ENCODE assay signal across 9 cellular contexts in the genomic region with DNA sequence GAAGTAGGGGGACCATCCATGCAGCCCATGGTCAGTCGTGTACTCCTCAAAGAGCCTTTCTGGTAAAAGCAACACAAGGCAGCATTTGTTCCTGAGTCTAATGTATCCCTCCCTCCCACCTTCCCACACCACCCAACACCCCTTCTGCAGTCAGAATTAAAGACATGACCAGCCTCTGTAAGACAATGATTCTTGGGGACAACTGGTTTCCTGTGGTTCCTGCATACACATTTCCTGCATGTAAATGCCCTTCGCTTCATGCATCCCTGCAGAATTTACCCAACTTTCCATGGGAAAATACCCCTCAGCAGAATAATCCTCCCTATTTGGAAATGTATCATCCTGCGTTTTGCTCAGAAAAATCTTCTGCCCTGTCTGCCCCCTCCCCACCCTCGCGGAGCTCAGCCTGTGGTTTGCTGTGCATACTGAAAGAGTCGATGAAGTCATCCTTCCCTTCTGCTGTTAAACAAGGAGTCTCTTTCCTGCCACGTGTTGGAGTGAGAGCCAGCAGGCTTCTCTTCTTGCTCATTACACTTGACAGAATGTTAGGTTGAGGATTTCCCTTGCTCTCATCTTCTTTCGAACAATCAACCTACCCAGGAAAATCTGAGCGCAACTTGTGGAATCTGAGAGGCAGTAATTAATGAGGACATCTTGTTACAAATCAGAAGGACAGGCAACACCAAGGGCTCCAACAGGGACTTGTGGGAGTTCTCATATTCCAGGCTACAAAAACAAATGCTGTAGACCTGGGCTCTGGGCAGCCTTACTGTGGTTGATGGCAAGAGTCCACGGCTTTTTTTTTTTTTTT. TPM values are rescaled to one million over a fixed set of nuclear protein-coding genes. Genes with fewer than 3 reads are reported as not detected.
A peak's percentile ranks its signal among the peaks of the same experiment; 100 is the strongest.
DNase-seq lines count a peak whose midpoint lies in the region; ATAC-seq, FAIRE-seq and TF ChIP-seq lines count a peak whose summit lies in the region.
"Had no signal": no experiment of that assay in that cellular context is flagged by ENCODE, and none has a peak within 500 bp of the region (broad histone marks: within the 10 kb centered on the region; RNA-seq: fewer than 3 reads in every experiment).

No MANE protein-coding gene starts in this region.

- H3K4me2 ChIP-seq in HepG2 (ENCODE audit: low read depth, low read length) = no peak overlapping the region
- peak overlapping the region; percentile 12 for H3K4me2 ChIP-seq in osteoblast (ENCODE audit: insufficient read depth, low read length)

- no peak for FAIRE-seq in HepG2 (lab: Jason Lieb, UNC)
- FAIRE-seq: endometrium had no signal

- TF ChIP-seq POLR2A in right lobe of liver (IDR thresholded peaks at IDR 0.05) (no peak), HepG2 (IDR thresholded peaks at IDR 0.05; ENCODE audit: insufficient read depth in 1 of 2, low read depth in 2 of 2, low read length in 2 of 2) (no peak)

- DNase-seq in right lobe of liver (no peak), HepG2 (ENCODE audit: low spot score) (no peak), SK-MEL-5 (ENCODE audit: low read depth, low spot score) (peak; percentile 50), fibroblast of gingiva (ENCODE audit: low read depth) (peak; percentile 78), osteoblast (ENCODE audit: insufficient read length, low spot score, missing footprints) (no peak), HAP-1 (ENCODE audit: low spot score in 2 of 2) (no peak), NAMALWA (ENCODE audit: low spot score) (no peak)

- no peaks in the 10 kb centered on the region for H4K20me1 ChIP-seq in HepG2 (ENCODE audit: insufficient read depth, low read length)
- no peaks in the 10 kb centered on the region for H4K20me1 ChIP-seq in osteoblast (ENCODE audit: insufficient read depth, low read length)

- no TSS peak for BruUV-seq in HepG2 (replicated peaks; lab: Mats Ljungman, UMichigan)

- TF ChIP-seq EP300 in HepG2 (IDR thresholded peaks at IDR 0.05; ENCODE audit: low read depth in 2 of 2, low read length in 2 of 2) (no peak), HepG2 (CRISPR knock-in tag; IDR thresholded peaks at IDR 0.05; ENCODE audit: borderline replicate concordance) (no peak)

- H3K27me3 ChIP-seq in right lobe of liver = no peaks in the 10 kb centered on the region
- H3K27me3 ChIP-seq in HepG2 (ENCODE audit: control insufficient read depth in 1 of 2, insufficient read depth in 2 of 2, low read length in 2 of 2) = peaks cover 0 to 8% of the 10 kb centered on the region in 2 experiments; a peak in 1 of 5 replicates
- H3K27me3 ChIP-seq in osteoblast (ENCODE audit: insufficient read depth, low read length) = no peaks in the 10 kb centered on the region
- peaks cover 7% of the 10 kb centered on the region; the same call in 1 of the 2 replicates for H3K27me3 ChIP-seq in HAP-1 (ENCODE audit: low read depth)

- TF ChIP-seq CTCF in right lobe of liver (IDR thresholded peaks at IDR 0.05) (no peak), HepG2 (CRISPR knock-in tag; IDR thresholded peaks at IDR 0.05) (no peak), osteoblast (IDR thresholded peaks at IDR 0.05; ENCODE audit: extremely low read depth, low read depth, low read length) (no peak)

- intact Hi-C loops in right lobe of liver (cut with DNase I) = no loop called here
- intact Hi-C loops in HepG2 (cut with micrococcal nuclease; ENCODE audit: unreplicated experiment) = no loop called here

- CTCF ChIA-PET in HepG2 (lab: Yijun Ruan, JAX; ENCODE audit: low intra/inter-chr PET ratio, low total read pairs) = no interaction called here

- in situ Hi-C loops in HepG2 (cut with HindIII; ENCODE audit: extremely low pct_ligation_motif_present, low pct_unique_long_range_greater_than_20kb) = no loop called here
- in situ Hi-C loops in SK-MEL-5 (cut with HindIII; ENCODE audit: low pct_unique_long_range_greater_than_20kb, low sequenced_read_pairs) = no loop called here
- in situ Hi-C loops in HAP-1 (cut with MboI; ENCODE audit: low sequenced_read_pairs) = no loop called here

- H3K27ac ChIP-seq in right lobe of liver (no peak overlapping the region), HepG2 (ENCODE audit: extremely low read length, insufficient read depth, low read length) (no peak overlapping the region), osteoblast (ENCODE audit: low read depth, low read length) (no peak overlapping the region)

- H3K9me3 ChIP-seq in right lobe of liver = no peaks in the 10 kb centered on the region
- H3K9me3 ChIP-seq in HepG2 (ENCODE audit: low read length) = no peaks in the 10 kb centered on the region
- no peaks in the 10 kb centered on the region for H3K9me3 ChIP-seq in osteoblast (ENCODE audit: low read depth, low read length)
- no peaks in the 10 kb centered on the region for H3K9me3 ChIP-seq in HAP-1

- no peak overlapping the region for H3K4me3 ChIP-seq in right lobe of liver
- H3K4me3 ChIP-seq in HepG2 (replicated peaks in 1 of 3; ENCODE audit: insufficient read depth in 1 of 3, low read depth in 2 of 3, low read length in 3 of 3) = no peak overlapping the region
- no peak overlapping the region for H3K4me3 ChIP-seq in osteoblast (ENCODE audit: insufficient read depth, low read length)
- no peak overlapping the region for H3K4me3 ChIP-seq in HAP-1

- ATAC-seq in right lobe of liver = peak in 3 of 4 donors; percentile 30 to 67 (median 38)
- no peak for ATAC-seq in HepG2
- ATAC-seq in HG03135 (IDR thresholded peaks at IDR 0.05; ENCODE audit: unreplicated experiment) = peak; percentile 63

- H3K79me2 ChIP-seq in HepG2 (ENCODE audit: insufficient read depth, low read length) (no peaks in the 10 kb centered on the region), osteoblast (ENCODE audit: insufficient read depth, low read length) (no peaks in the 10 kb centered on the region)

- H3K4me1 ChIP-seq in right lobe of liver (no peaks in the 10 kb centered on the region), HepG2 (ENCODE audit: insufficient read depth, low read length) (no peaks in the 10 kb centered on the region), osteoblast (ENCODE audit: insufficient read depth, low read length) (peaks cover 11% of the 10 kb centered on the region), HAP-1 (no peaks in the 10 kb centered on the region)

- POLR2A ChIA-PET in HepG2 (lab: Yijun Ruan, JAX) = no interaction called here

- 25% methylated on average over 10 of the region's 10 CpGs for WGBS in right lobe of liver (ENCODE audit: insufficient coverage, low coverage, low lambda C conversion rate, missing lambda C conversion rate)
- WGBS in HepG2 (ENCODE audit: low lambda C conversion rate) = 29% methylated on average over 10 of the region's 10 CpGs

- no peaks in the 10 kb centered on the region for H3K36me3 ChIP-seq in right lobe of liver
- no peaks in the 10 kb centered on the region for H3K36me3 ChIP-seq in HepG2 (replicated peaks in 1 of 2; ENCODE audit: control insufficient read depth in 1 of 2, insufficient read depth in 2 of 2, low read length in 2 of 2)
- H3K36me3 ChIP-seq in osteoblast (ENCODE audit: insufficient read depth, low read length) = no peaks in the 10 kb centered on the region
- H3K36me3 ChIP-seq in HAP-1 (replicated peaks) = no peaks in the 10 kb centered on the region

- H3K9ac ChIP-seq in HepG2 (ENCODE audit: insufficient read depth, low read depth, low read length) = no peak overlapping the region

- no peak overlapping the region for H2AFZ ChIP-seq in HepG2 (ENCODE audit: low read length)
- H2AFZ ChIP-seq in osteoblast (ENCODE audit: low read length) = peak overlapping the region; percentile 11

- TF ChIP-seq RAD21 in HepG2 (CRISPR knock-in tag; IDR thresholded peaks at IDR 0.05) = no peak

RNA-seq across cellular contexts. Expression of a gene that starts 4.7 kb away (rescaled TPM):
- total RNA-seq in right lobe of liver = under 1 TPM; 0.18 to 0.67 (median 0.41) TPM
- not detected in 2 replicates for total RNA-seq in HepG2 (2016; rRNA removed; fragmentation: Illumina TruSeq; extraction: Trizol)
- not detected in 2 replicates for total RNA-seq in HepG2 (2016; cell fraction: cytosol; rRNA removed; fragmentation: Illumina TruSeq; extraction: Trizol; ENCODE audit: low read depth)
- not detected in 2 replicates for total RNA-seq in HepG2 (2016; cell fraction: insoluble cytoplasmic fraction; rRNA removed; fragmentation: Illumina TruSeq; extraction: Trizol)
- not detected in 2 replicates for total RNA-seq in HepG2 (2016; cell fraction: membrane; rRNA removed; fragmentation: Illumina TruSeq; extraction: Trizol)
- not detected in 2 replicates for total RNA-seq in HepG2 (2016; cell fraction: nucleus; rRNA removed; fragmentation: Illumina TruSeq; extraction: Trizol)
- polyA plus RNA-seq in HepG2 (2011; rRNA removed) = 0.03 TPM in 1 of 2 replicates, not detected in the other
- polyA plus RNA-seq in HepG2 (2011; cell fraction: cytosol; rRNA removed) = not detected in 2 replicates
- 0.05 TPM in 1 of 2 replicates, not detected in the other for polyA plus RNA-seq in HepG2 (2011; cell fraction: nucleus; rRNA removed)
- not detected in 2 replicates for polyA plus RNA-seq in HepG2 (2012)
- not detected in 2 replicates for polyA plus RNA-seq in HepG2 (2016; cell fraction: cytosol; fragmentation: Illumina TruSeq; extraction: Trizol; ENCODE audit: low read depth)
- not detected in 2 replicates for polyA plus RNA-seq in HepG2 (2016; cell fraction: insoluble cytoplasmic fraction; fragmentation: Illumina TruSeq; extraction: Trizol; ENCODE audit: low read depth)
- not detected in 2 replicates for polyA plus RNA-seq in HepG2 (2016; cell fraction: membrane; fragmentation: Illumina TruSeq; extraction: Trizol; ENCODE audit: low read depth)
- not detected in 2 replicates for polyA plus RNA-seq in HepG2 (2016; cell fraction: nucleus; fragmentation: Illumina TruSeq; extraction: Trizol; ENCODE audit: insufficient read depth, low read depth)
- polyA minus RNA-seq in HepG2 (2011; rRNA and poly(A)+ RNA removed; ENCODE audit: low replicate concordance) = 0.05 TPM in 1 of 2 replicates, not detected in the other
- not detected in 2 replicates for polyA minus RNA-seq in HepG2 (2011; cell fraction: cytosol; rRNA and poly(A)+ RNA removed)
- not detected in 2 replicates for polyA minus RNA-seq in HepG2 (2011; cell fraction: nucleus; rRNA and poly(A)+ RNA removed)
- not detected in 2 replicates for total RNA-seq in SK-MEL-5 (2014; rRNA removed; shearing (Covaris generic))
- polyA plus RNA-seq in SK-MEL-5 (2015; cell fraction: cytosol; rRNA removed) = 0.02 TPM in 1 of 2 replicates, not detected in the other
- not detected in 2 replicates for polyA plus RNA-seq in SK-MEL-5 (2015; cell fraction: nucleus; rRNA removed)
- under 0.01 TPM in 1 of 2 replicates, not detected in the other for total RNA-seq in osteoblast

RNA-seq across cellular contexts. Expression of a gene that starts 49.1 kb away (rescaled TPM):
- total RNA-seq in right lobe of liver (10 to 100 TPM in 5 of 6 experiments, 1 to 10 TPM in 1; 9.4 to 22.8 (median 18.8) TPM), HepG2 (2016; rRNA removed; fragmentation: Illumina TruSeq; extraction: Trizol) (43.2 and 52.7 TPM in 2 replicates), osteoblast (17.1 and 17.7 TPM in 2 replicates)
- 9.3 and 9.4 TPM in 2 replicates for total RNA-seq in HepG2 (2016; cell fraction: cytosol; rRNA removed; fragmentation: Illumina TruSeq; extraction: Trizol; ENCODE audit: low read depth)
- total RNA-seq in HepG2 (2016; cell fraction: insoluble cytoplasmic fraction; rRNA removed; fragmentation: Illumina TruSeq; extraction: Trizol) = 44.1 and 58.4 TPM in 2 replicates
- total RNA-seq in HepG2 (2016; cell fraction: membrane; rRNA removed; fragmentation: Illumina TruSeq; extraction: Trizol) = 13.3 and 14.6 TPM in 2 replicates
- total RNA-seq in HepG2 (2016; cell fraction: nucleus; rRNA removed; fragmentation: Illumina TruSeq; extraction: Trizol) = 19.0 and 20.8 TPM in 2 replicates
- polyA plus RNA-seq in HepG2 (2011; rRNA removed) = 32.0 and 36.6 TPM in 2 replicates
- 20.4 and 26.8 TPM in 2 replicates for polyA plus RNA-seq in HepG2 (2011; cell fraction: cytosol; rRNA removed)
- polyA plus RNA-seq in HepG2 (2011; cell fraction: nucleus; rRNA removed) = 14.8 and 19.5 TPM in 2 replicates
- polyA plus RNA-seq in HepG2 (2012) = 38.4 and 42.2 TPM in 2 replicates
- 11.7 and 12.1 TPM in 2 replicates for polyA plus RNA-seq in HepG2 (2016; cell fraction: cytosol; fragmentation: Illumina TruSeq; extraction: Trizol; ENCODE audit: low read depth)
- 52.9 and 60.0 TPM in 2 replicates for polyA plus RNA-seq in HepG2 (2016; cell fraction: insoluble cytoplasmic fraction; fragmentation: Illumina TruSeq; extraction: Trizol; ENCODE audit: low read depth)
- 11.2 and 11.7 TPM in 2 replicates for polyA plus RNA-seq in HepG2 (2016; cell fraction: membrane; fragmentation: Illumina TruSeq; extraction: Trizol; ENCODE audit: low read depth)
- polyA plus RNA-seq in HepG2 (2016; cell fraction: nucleus; fragmentation: Illumina TruSeq; extraction: Trizol; ENCODE audit: insufficient read depth, low read depth) = 32.8 and 35.8 TPM in 2 replicates
- 11.8 and 20.3 TPM in 2 replicates for polyA minus RNA-seq in HepG2 (2011; rRNA and poly(A)+ RNA removed; ENCODE audit: low replicate concordance)
- 9.5 and 10.3 TPM in 2 replicates for polyA minus RNA-seq in HepG2 (2011; cell fraction: cytosol; rRNA and poly(A)+ RNA removed)
- 25.4 and 25.8 TPM in 2 replicates for polyA minus RNA-seq in HepG2 (2011; cell fraction: nucleus; rRNA and poly(A)+ RNA removed)
- 34.2 and 37.4 TPM in 2 replicates for total RNA-seq in SK-MEL-5 (2014; rRNA removed; shearing (Covaris generic))
- polyA plus RNA-seq in SK-MEL-5 (2015; cell fraction: cytosol; rRNA removed) = 15.8 and 18.8 TPM in 2 replicates
- 28.1 and 35.7 TPM in 2 replicates for polyA plus RNA-seq in SK-MEL-5 (2015; cell fraction: nucleus; rRNA removed)

Comparison
In these comparisons a context has a peak if more than half of its experiments do, and no peak if none do; other contexts are left out.
1. DNase-seq: peak in SK-MEL-5 (single experiment) and fibroblast of gingiva (single experiment); none in right lobe of liver (0 of 3), HepG2 (single experiment), osteoblast (single experiment), HAP-1 (0 of 2) and NAMALWA (single experiment).